ENCODE assay signal across 1 cellular context in the genomic region with DNA sequence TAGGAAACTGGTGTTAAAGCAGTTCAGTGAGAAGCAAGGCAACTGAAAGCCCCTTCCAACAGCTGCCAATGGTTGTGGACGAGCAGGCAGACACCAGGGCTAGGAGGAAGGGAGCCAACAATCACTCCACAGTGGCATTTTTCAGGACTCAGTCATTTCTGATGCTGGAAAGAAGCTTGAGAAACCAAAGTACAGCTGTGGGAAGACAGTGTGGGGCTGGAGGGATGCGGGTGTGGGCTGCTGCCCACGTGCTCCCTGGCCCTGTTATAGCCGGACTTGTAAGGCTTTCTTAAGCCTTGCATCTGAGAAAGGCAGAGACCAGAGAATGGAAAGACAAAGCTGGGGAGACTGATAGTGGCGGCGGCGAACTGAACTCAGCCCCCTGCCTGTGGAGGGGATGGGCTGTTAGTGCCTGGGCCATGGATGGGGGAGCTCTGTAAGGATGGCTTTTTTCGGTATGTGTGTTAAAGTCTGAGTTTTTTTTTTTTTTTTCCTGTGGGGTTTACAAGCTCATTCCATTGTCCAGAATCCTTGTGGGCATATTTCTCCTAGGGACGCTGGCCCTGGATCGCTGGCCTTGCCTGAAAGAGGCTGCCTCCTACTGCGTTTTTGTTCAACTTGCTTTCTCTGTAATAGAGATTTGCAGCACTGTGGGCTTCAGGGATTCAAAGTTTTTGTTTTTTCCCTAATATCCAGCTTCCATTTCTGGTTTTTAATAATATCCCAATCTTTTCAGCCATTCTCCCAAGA.
TF ChIP-seq lines count a peak whose summit lies in the region.

No MANE protein-coding gene starts in this region.

TF ChIP-seq in SK-N-SH, 30 proteins besides CTCF, POLR2A, EP300 and RAD21 (continued from another document):
- TF ChIP-seq IRF3 (IDR thresholded peaks at IDR 0.05; ENCODE audit: low read depth, low read length) (no peak), MEF2A (IDR thresholded peaks at IDR 0.05; ENCODE audit: borderline replicate concordance, low read depth) (no peak)
